ENCODE assay signal across 1 cellular context in genomic region chr4:72567821-72568620, GRCh38.
A peak's percentile ranks its signal among the peaks of the same experiment; 100 is the strongest.
TF ChIP-seq lines count a peak whose summit lies in the region.

No MANE protein-coding gene starts in this region.

TF ChIP-seq in K562, 482 proteins besides CTCF, POLR2A, EP300 and RAD21 (continued from another document and continues in another):
- TF ChIP-seq CREB3 (tag; conservative IDR thresholded peaks at IDR 0.05; ENCODE audit: low read depth) (no peak), ZBTB12 (CRISPR knock-in tag; IDR thresholded peaks at IDR 0.05) (no peak), RB1 (IDR thresholded peaks at IDR 0.05; ENCODE audit: low read depth) (peak; percentile 22; the same call in 1 of the 2 replicates), PCBP1 (IDR thresholded peaks at IDR 0.05; ENCODE audit: low read depth, low read length, poor library complexity, severe bottlenecking) (no peak), NONO (IDR thresholded peaks at IDR 0.05; ENCODE audit: low read depth in 2 of 2, low read length in 1 of 2) (0 out of 4 replicates have a peak, but pooled peaks of 1 of the 2 experiments have one; percentile 16), RBFOX2 (IDR thresholded peaks at IDR 0.05; ENCODE audit: low read depth, low read length) (peak; percentile 81), MAZ (CRISPR knock-in tag; conservative IDR thresholded peaks at IDR 0.05 in 1 of 2, IDR thresholded peaks at IDR 0.05 in 1 of 2) (peak; percentile 25 to 70; a peak in 2 of 4 replicates), ZNF696 (CRISPR knock-in tag; conservative IDR thresholded peaks at IDR 0.05) (no peak), CEBPG (CRISPR knock-in tag; IDR thresholded peaks at IDR 0.05) (no peak), CEBPG (tag; conservative IDR thresholded peaks at IDR 0.05 in 1 of 2, IDR thresholded peaks at IDR 0.05 in 1 of 2) (no peak), FOXK2 (conservative IDR thresholded peaks at IDR 0.05 in 1 of 2, IDR thresholded peaks at IDR 0.05 in 1 of 2; ENCODE audit: low read depth in 2 of 2) (no peak), CBX2 (IDR thresholded peaks at IDR 0.05; ENCODE audit: insufficient read depth, low read length, poor library complexity, severe bottlenecking) (no peak), ZBTB2 (IDR thresholded peaks at IDR 0.05) (no peak; the same call in 1 of the 2 replicates), ELK1 (CRISPR knock-in tag; IDR thresholded peaks at IDR 0.05) (no peak), BRCA1 (IDR thresholded peaks at IDR 0.05) (no peak), BRCA1 (CRISPR knock-in tag; IDR thresholded peaks at IDR 0.05) (no peak), KLF16 (IDR thresholded peaks at IDR 0.05) (peak; percentile 19; the same call in 1 of the 2 replicates), DNMT1 (IDR thresholded peaks at IDR 0.05) (no peak), DDX20 (tag; IDR thresholded peaks at IDR 0.05; ENCODE audit: low read depth) (no peak), ETS2 (tag; IDR thresholded peaks at IDR 0.05; ENCODE audit: borderline replicate concordance, poor library complexity, severe bottlenecking) (no peak), ETS1 (conservative IDR thresholded peaks at IDR 0.05; ENCODE audit: control insufficient read depth, low read depth, low read length) (peak; percentile 50), TCF3 (CRISPR knock-in tag; IDR thresholded peaks at IDR 0.05) (peak; percentile 49), MCM2 (IDR thresholded peaks at IDR 0.05; ENCODE audit: low read depth) (no peak), MEIS2 (IDR thresholded peaks at IDR 0.05; ENCODE audit: partially characterized antibody) (peak; percentile 97), ZBTB26 (CRISPR knock-in tag; IDR thresholded peaks at IDR 0.05) (no peak), KDM4B (IDR thresholded peaks at IDR 0.05; ENCODE audit: borderline replicate concordance in 2 of 2, low read depth in 1 of 2) (peak in 1 of 2 experiments; percentile 73; a peak in 2 of 4 replicates), TAF15 (IDR thresholded peaks at IDR 0.05; ENCODE audit: low read depth, low read length) (no peak), ZNF699 (CRISPR knock-in tag; IDR thresholded peaks at IDR 0.05; ENCODE audit: insufficient replicate concordance) (no peak), ZNF780A (CRISPR knock-in tag; IDR thresholded peaks at IDR 0.05) (no peak), SMARCA4 (IDR thresholded peaks at IDR 0.05) (peak; percentile 31), ARID3B (CRISPR knock-in tag; IDR thresholded peaks at IDR 0.05; ENCODE audit: borderline replicate concordance) (no peak), PML (IDR thresholded peaks at IDR 0.05; ENCODE audit: low read length) (peak; percentile 49; the same call in 1 of the 2 replicates), SMAD3 (CRISPR knock-in tag; conservative IDR thresholded peaks at IDR 0.05) (no peak), ZNF586 (CRISPR knock-in tag; conservative IDR thresholded peaks at IDR 0.05) (no peak), PTRF (tag; IDR thresholded peaks at IDR 0.05) (no peak), ERF (CRISPR knock-in tag; IDR thresholded peaks at IDR 0.05) (no peak), NFIC (IDR thresholded peaks at IDR 0.05) (no peak), JUND (IDR thresholded peaks at IDR 0.05; ENCODE audit: borderline replicate concordance, low read depth, low read length) (peak; percentile 47; the same call in 1 of the 2 replicates), JUND (tag; IDR thresholded peaks at IDR 0.05; ENCODE audit: borderline replicate concordance, low read depth, low read length) (peak; percentile 9; the same call in 1 of the 3 replicates), NR4A1 (CRISPR knock-in tag; IDR thresholded peaks at IDR 0.05) (no peak), NR4A1 (tag; IDR thresholded peaks at IDR 0.05) (no peak), ESRRA (IDR thresholded peaks at IDR 0.05; ENCODE audit: borderline replicate concordance, low read depth) (peak; percentile 93), ZNF3 (CRISPR knock-in tag; IDR thresholded peaks at IDR 0.05) (no peak), ZKSCAN1 (IDR thresholded peaks at IDR 0.05; ENCODE audit: low read depth, low read length) (0 out of 2 replicates have a peak, but pooled peaks have one; percentile 32), HIVEP1 (CRISPR knock-in tag; IDR thresholded peaks at IDR 0.05) (no peak), LARP7 (IDR thresholded peaks at IDR 0.05) (no peak), ILF3 (IDR thresholded peaks at IDR 0.05; ENCODE audit: borderline replicate concordance) (no peak), GTF2B (IDR thresholded peaks at IDR 0.05; ENCODE audit: extremely low read depth, insufficient read length) (no peak), SMARCC2 (IDR thresholded peaks at IDR 0.05; ENCODE audit: low read depth) (no peak), MBD2 (IDR thresholded peaks at IDR 0.05; ENCODE audit: borderline replicate concordance, low read depth) (0 out of 2 replicates have a peak, but pooled peaks have one; percentile 34), NFRKB (IDR thresholded peaks at IDR 0.05; ENCODE audit: low read depth) (peak; percentile 74; the same call in 1 of the 2 replicates), PKNOX1 (IDR thresholded peaks at IDR 0.05) (peak; percentile 84), C11orf30 (IDR thresholded peaks at IDR 0.05; ENCODE audit: low read depth) (no peak), SMAD1 (IDR thresholded peaks at IDR 0.05; ENCODE audit: low read depth, low read length, partially characterized antibody) (peak; percentile 15), SIN3A (IDR thresholded peaks at IDR 0.05; ENCODE audit: borderline replicate concordance in 2 of 2, control insufficient read depth in 1 of 2, low read depth in 2 of 2, low read length in 2 of 2) (peak in 1 of 2 experiments; percentile 86; a peak in 3 of 4 replicates), ZNF184 (CRISPR knock-in tag; IDR thresholded peaks at IDR 0.05) (no peak), HOMEZ (CRISPR knock-in tag; IDR thresholded peaks at IDR 0.05) (no peak), ZBTB17 (CRISPR knock-in tag; IDR thresholded peaks at IDR 0.05) (no peak), SMAD2 (IDR thresholded peaks at IDR 0.05; ENCODE audit: low read depth, low read length) (no peak), MTA1 (IDR thresholded peaks at IDR 0.05; ENCODE audit: borderline replicate concordance) (peak; percentile 11; the same call in 1 of the 2 replicates), SMC3 (conservative IDR thresholded peaks at IDR 0.05; ENCODE audit: insufficient read depth, low read depth, low read length) (peak; percentile 40; the same call in 1 of the 2 replicates), HMBOX1 (IDR thresholded peaks at IDR 0.05) (peak; percentile 47; the same call in 1 of the 2 replicates), HDAC3 (IDR thresholded peaks at IDR 0.05; ENCODE audit: borderline replicate concordance, partially characterized antibody) (no peak)
